Comparison of ENCODE assay signal across 1 cellular context in genomic region chr11:73135346-73136284, GRCh38.
TF ChIP-seq lines count a peak whose summit lies in the region.

No MANE protein-coding gene starts in this region.

TF ChIP-seq in IMR-90, 13 proteins besides CTCF, POLR2A, EP300 and RAD21 (continued from another document):
- TF ChIP-seq USF2 (IDR thresholded peaks at IDR 0.05; ENCODE audit: low read depth, low read length) (no peak), MAFK (IDR thresholded peaks at IDR 0.05; ENCODE audit: low read depth, low read length) (no peak), FOS (IDR thresholded peaks at IDR 0.05; ENCODE audit: low read depth, low read length) (no peak), NFE2L2 (IDR thresholded peaks at IDR 0.05; ENCODE audit: low read depth, low read length) (no peak), RFX5 (IDR thresholded peaks at IDR 0.05; ENCODE audit: low read depth, low read length) (no peak), ELK1 (IDR thresholded peaks at IDR 0.05; ENCODE audit: borderline replicate concordance, low read depth, low read length) (no peak), RCOR1 (IDR thresholded peaks at IDR 0.05; ENCODE audit: insufficient replicate concordance, low read length) (no peak), MAZ (IDR thresholded peaks at IDR 0.05; ENCODE audit: borderline replicate concordance, low read depth, low read length) (no peak), SMC3 (IDR thresholded peaks at IDR 0.05; ENCODE audit: low read depth, low read length) (no peak), CEBPB (IDR thresholded peaks at IDR 0.05; ENCODE audit: low read depth, low read length) (no peak), MXI1 (IDR thresholded peaks at IDR 0.05; ENCODE audit: borderline replicate concordance, low read depth, low read length) (no peak)
